In genomic region chr6:111291860-111292259, GRCh38 we compare ENCODE assay signal across 10 cellular contexts.
"Had no signal": no experiment of that assay in that cellular context is flagged by ENCODE, and none has a peak within 500 bp of the region (broad histone marks: within the 10 kb centered on the region; RNA-seq: fewer than 3 reads in every experiment).

No MANE protein-coding gene starts in this region.

- H3K9me3 ChIP-seq: left ventricle myocardium inferior, thoracic aorta had no signal

- H3K4me3 ChIP-seq: left ventricle myocardium inferior, thoracic aorta had no signal

- H3K36me3 ChIP-seq: thoracic aorta had no signal

- DNase-seq: activated CD4-positive, alpha-beta T cell treated with anti-CD3 and anti-CD28 coated beads, Interleukin-2, amount 10 ng/mL, durations not matched to agents 24 days and 14 days; activated CD4-positive, CD25-positive, alpha-beta regulatory T cell; activated CD8-positive, alpha-beta memory T cell treated with anti-CD3 and anti-CD28 coated beads, Interleukin-2, amount 50 U/mL, for 48 hours; activated naive CD4-positive, alpha-beta T cell; left ventricle myocardium inferior; naive thymus-derived CD8-positive, alpha-beta T cell; right cardiac atrium; stimulated activated CD4-positive, alpha-beta T cell treated with anti-CD3 and anti-CD28 coated beads, Interleukin-1b, Interleukin-23, amount 100 ng/mL, for 48 hours had no signal

- H3K27ac ChIP-seq: left ventricle myocardium inferior, thoracic aorta had no signal

- ATAC-seq: esophagus mucosa; naive thymus-derived CD8-positive, alpha-beta T cell had no signal
